In the genomic region with DNA sequence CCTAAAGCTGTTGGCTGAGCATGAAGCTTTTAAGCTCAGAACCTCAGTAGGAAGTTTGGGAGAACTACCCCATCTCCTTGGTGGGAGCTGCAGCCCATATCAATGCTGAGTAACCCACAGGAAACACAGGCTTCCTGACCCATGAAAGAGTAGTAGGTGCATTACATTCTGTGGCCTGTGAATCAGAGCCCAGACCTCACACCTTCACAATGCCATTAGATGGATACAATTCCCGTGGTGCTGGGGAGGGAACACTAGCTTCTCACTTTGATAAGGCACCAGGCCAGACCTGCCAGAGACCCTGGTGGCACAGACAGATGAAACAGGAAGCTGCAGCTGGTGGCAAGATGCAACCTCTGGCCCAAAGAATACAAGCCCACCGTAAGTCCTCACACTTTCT, we compare ENCODE assay signal across 1 cellular context.
TF ChIP-seq lines count a peak whose summit lies in the region.

No MANE protein-coding gene starts in this region.

TF ChIP-seq in H1, 55 proteins besides CTCF, POLR2A, EP300 and RAD21:
- no peak for TF ChIP-seq CBX5 (IDR thresholded peaks at IDR 0.05; ENCODE audit: low read depth, low read length)
- no peak for TF ChIP-seq CTBP2 (IDR thresholded peaks at IDR 0.05; ENCODE audit: borderline replicate concordance, insufficient read depth, insufficient read length, low read length)
- TF ChIP-seq CEBPB (IDR thresholded peaks at IDR 0.05; ENCODE audit: low read depth, low read length): no peak
- TF ChIP-seq CBX8 (IDR thresholded peaks at IDR 0.05; ENCODE audit: borderline replicate concordance, low read depth, low read length): no peak
- no peak for TF ChIP-seq HDAC2 (IDR thresholded peaks at IDR 0.05; ENCODE audit: borderline replicate concordance in 1 of 2, low read depth in 2 of 2, low read length in 2 of 2)
- TF ChIP-seq JUN (IDR thresholded peaks at IDR 0.05; ENCODE audit: low read depth, low read length): no peak
- no peak for TF ChIP-seq ZNF274 (IDR thresholded peaks at IDR 0.05; ENCODE audit: borderline replicate concordance, extremely low read depth, low read length)
- TF ChIP-seq NRF1 (IDR thresholded peaks at IDR 0.05; ENCODE audit: low read depth, low read length): no peak
